In genomic region chr3:197951392-197951990, GRCh38 we compare ENCODE assay signal across 8 cellular contexts. TPM values are rescaled to one million over a fixed set of nuclear protein-coding genes. Genes with fewer than 3 reads are reported as not detected.
DNase-seq lines count a peak whose midpoint lies in the region; ATAC-seq and TF ChIP-seq lines count a peak whose summit lies in the region.

No MANE protein-coding gene starts in this region.

- H3K9me3 Mint-ChIP-seq in activated CD4-positive, alpha-beta T cell treated with anti-CD3 and anti-CD28 coated beads for 36 hours (ENCODE audit: low read depth) = no peaks in the 10 kb centered on the region
- H3K9me3 Mint-ChIP-seq in activated T-helper 2 cell treated with anti-CD3 and anti-CD28 coated beads, Interferon-gamma antibody, Interleukin-2, Interleukin-4, amounts not matched to agents 10 μg/mL and 5 μg/mL and 100 μg/mL, durations not matched to agents 14 hours and 24 hours and 36 hours = no peaks in the 10 kb centered on the region
- H3K9me3 Mint-ChIP-seq in immature natural killer cell = no peaks in the 10 kb centered on the region

- no peaks in the 10 kb centered on the region for H3K9me3 ChIP-seq in stomach smooth muscle (ENCODE audit: control insufficient read depth in 2 of 2, low read length in 2 of 2)

- H3K4me1 Mint-ChIP-seq in activated CD4-positive, alpha-beta T cell treated with anti-CD3 and anti-CD28 coated beads for 36 hours = peaks cover 47% of the 10 kb centered on the region
- H3K4me1 Mint-ChIP-seq in activated T-helper 2 cell treated with anti-CD3 and anti-CD28 coated beads, Interferon-gamma antibody, Interleukin-2, Interleukin-4, amounts not matched to agents 10 μg/mL and 5 μg/mL and 100 μg/mL, durations not matched to agents 14 hours and 24 hours and 36 hours (ENCODE audit: low read depth) = peaks cover 37% of the 10 kb centered on the region
- peaks cover 38 to 45% of the 10 kb centered on the region in 2 donors for H3K4me1 Mint-ChIP-seq in immature natural killer cell

- DNase-seq in activated CD4-positive, alpha-beta T cell treated with anti-CD3 and anti-CD28 coated beads for 36 hours = no peak
- DNase-seq in activated CD4-positive, alpha-beta T cell treated with anti-CD3 and anti-CD28 coated beads, Interleukin-2, amount 50 U/mL, for 48 hours = no peak
- DNase-seq in activated T-helper 2 cell treated with anti-CD3 and anti-CD28 coated beads, Interferon-gamma antibody, Interleukin-2, Interleukin-4, amounts not matched to agents 10 μg/mL and 5 μg/mL and 100 μg/mL, durations not matched to agents 14 hours and 24 hours and 36 hours (ENCODE audit: low spot score) = no peak
- DNase-seq in immature natural killer cell (no peak), GM20000 (ENCODE audit: low spot score) (no peak), NCI-H1436 (lab: John Stamatoyannopoulos, UW) (no peak)
- no peak for DNase-seq in stimulated activated naive CD4-positive, alpha-beta T cell treated with Interleukin-2 at 50 U/mL for 16 hours (lab: John Stamatoyannopoulos, UW)

- intact Hi-C loops in activated CD4-positive, alpha-beta T cell treated with anti-CD3 and anti-CD28 coated beads for 36 hours (cut with DNase I, micrococcal nuclease) = loop anchor here in 1 of 2 experiments (2.0 kb wide), 4 partner anchors 203 to 397 kb away; partner anchors contain the start of genes BDH1, FYTTD1 and RUBCN
- intact Hi-C loops in activated T-helper 2 cell treated with anti-CD3 and anti-CD28 coated beads, Interferon-gamma antibody, Interleukin-2, Interleukin-4, amounts not matched to agents 10 μg/mL and 5 μg/mL and 100 μg/mL, durations not matched to agents 14 hours and 24 hours and 36 hours (cut with micrococcal nuclease) = no loop called here

- peak overlapping the region in 1 of 2 donors; percentile 92 for H3K9ac ChIP-seq in stomach smooth muscle (ENCODE audit: low read length in 2 of 2)

- POLR2A ChIA-PET in activated CD4-positive, alpha-beta T cell treated with anti-CD3 and anti-CD28 coated beads for 36 hours (lab: Charles Lee) = interaction anchor here (1.4 kb wide), 1 partner anchor 129 kb away, joined by 6 read pairs; no protein-coding TSS in a partner anchor

- no peak for TF ChIP-seq CTCF in GM20000 (IDR thresholded peaks at IDR 0.05; ENCODE audit: extremely low read depth, missing control alignments)

- H3K4me1 ChIP-seq in stomach smooth muscle (ENCODE audit: control insufficient read depth, insufficient read depth, low read length) = peaks cover 32% of the 10 kb centered on the region

- H3K36me3 ChIP-seq in stomach smooth muscle (ENCODE audit: control insufficient read depth in 2 of 2, insufficient read depth in 2 of 2, low read length in 2 of 2) = peaks cover 29 to 42% of the 10 kb centered on the region in 2 donors

- H3K27me3 ChIP-seq in stomach smooth muscle (ENCODE audit: control insufficient read depth in 1 of 2, insufficient read depth in 2 of 2, low read length in 2 of 2) = no peaks in the 10 kb centered on the region

- ATAC-seq in activated CD4-positive, alpha-beta T cell treated with anti-CD3 and anti-CD28 coated beads for 36 hours = no peak

- H3K36me3 Mint-ChIP-seq in activated CD4-positive, alpha-beta T cell treated with anti-CD3 and anti-CD28 coated beads for 36 hours (ENCODE audit: low read depth) = peaks cover 62% of the 10 kb centered on the region
- H3K36me3 Mint-ChIP-seq in activated T-helper 2 cell treated with anti-CD3 and anti-CD28 coated beads, Interferon-gamma antibody, Interleukin-2, Interleukin-4, amounts not matched to agents 10 μg/mL and 5 μg/mL and 100 μg/mL, durations not matched to agents 14 hours and 24 hours and 36 hours (ENCODE audit: low read depth) = peaks cover 63% of the 10 kb centered on the region
- peaks cover 19 to 29% (median 19%) of the 10 kb centered on the region in 3 donors for H3K36me3 Mint-ChIP-seq in immature natural killer cell

- peak overlapping the region; percentile 97 for H3K27ac Mint-ChIP-seq in activated CD4-positive, alpha-beta T cell treated with anti-CD3 and anti-CD28 coated beads for 36 hours
- peak overlapping the region; percentile 97 for H3K27ac Mint-ChIP-seq in activated T-helper 2 cell treated with anti-CD3 and anti-CD28 coated beads, Interferon-gamma antibody, Interleukin-2, Interleukin-4, amounts not matched to agents 10 μg/mL and 5 μg/mL and 100 μg/mL, durations not matched to agents 14 hours and 24 hours and 36 hours
- H3K27ac Mint-ChIP-seq in immature natural killer cell = peak overlapping the region; percentile 94 to 100 (median 97)

- no peaks in the 10 kb centered on the region for H3K27me3 Mint-ChIP-seq in activated CD4-positive, alpha-beta T cell treated with anti-CD3 and anti-CD28 coated beads for 36 hours
- no peaks in the 10 kb centered on the region for H3K27me3 Mint-ChIP-seq in activated T-helper 2 cell treated with anti-CD3 and anti-CD28 coated beads, Interferon-gamma antibody, Interleukin-2, Interleukin-4, amounts not matched to agents 10 μg/mL and 5 μg/mL and 100 μg/mL, durations not matched to agents 14 hours and 24 hours and 36 hours (ENCODE audit: low read depth)
- H3K27me3 Mint-ChIP-seq in immature natural killer cell (ENCODE audit: low read depth in 3 of 3) = peaks cover 6 to 17% (median 7%) of the 10 kb centered on the region in 3 donors

- H3K4me3 ChIP-seq in stomach smooth muscle (ENCODE audit: low read length in 2 of 2) = peak overlapping the region; percentile 29 to 89

- no peak overlapping the region for H3K27ac ChIP-seq in stomach smooth muscle (ENCODE audit: low read length)

- H3K4me3 Mint-ChIP-seq in activated CD4-positive, alpha-beta T cell treated with anti-CD3 and anti-CD28 coated beads for 36 hours = peak overlapping the region; percentile 87
- H3K4me3 Mint-ChIP-seq in activated T-helper 2 cell treated with anti-CD3 and anti-CD28 coated beads, Interferon-gamma antibody, Interleukin-2, Interleukin-4, amounts not matched to agents 10 μg/mL and 5 μg/mL and 100 μg/mL, durations not matched to agents 14 hours and 24 hours and 36 hours (ENCODE audit: low read depth) = peak overlapping the region; percentile 99
- H3K4me3 Mint-ChIP-seq in immature natural killer cell = peak overlapping the region; percentile 97 to 98 (median 97)

- CTCF ChIA-PET in activated CD4-positive, alpha-beta T cell treated with anti-CD3 and anti-CD28 coated beads for 36 hours (lab: Charles Lee) = interaction anchor here (0.7 to 2.0 kb wide), 4 partner anchors 46 to 409 kb away, joined by 3 to 8 read pairs (median 4); no protein-coding TSS in a partner anchor

RNA-seq across cellular contexts. Expression of gene RPL35A, which starts 1.5 kb away (rescaled TPM):
- 1,000 to 10,000 TPM; 1,121 to 1,734 TPM for total RNA-seq in activated CD4-positive, alpha-beta T cell treated with anti-CD3 and anti-CD28 coated beads for 36 hours
- total RNA-seq in activated T-helper 2 cell treated with anti-CD3 and anti-CD28 coated beads, Interferon-gamma antibody, Interleukin-2, Interleukin-4, amounts not matched to agents 10 μg/mL and 5 μg/mL and 100 μg/mL, durations not matched to agents 14 hours and 24 hours and 36 hours = 1,338 and 1,363 TPM in 2 replicates
- 1,000 to 10,000 TPM in 1 of 3 donors, 100 to 1,000 TPM in 2; 429 to 1,389 (median 854) TPM for polyA plus RNA-seq in immature natural killer cell

RNA-seq across cellular contexts. Expression of gene LMLN, which starts 8.5 kb away (rescaled TPM):
- 1 to 10 TPM; 4.3 to 7.7 TPM for total RNA-seq in activated CD4-positive, alpha-beta T cell treated with anti-CD3 and anti-CD28 coated beads for 36 hours
- total RNA-seq in activated T-helper 2 cell treated with anti-CD3 and anti-CD28 coated beads, Interferon-gamma antibody, Interleukin-2, Interleukin-4, amounts not matched to agents 10 μg/mL and 5 μg/mL and 100 μg/mL, durations not matched to agents 14 hours and 24 hours and 36 hours = 4.3 and 4.4 TPM in 2 replicates
- polyA plus RNA-seq in immature natural killer cell = 1 to 10 TPM in 2 of 3 donors, under 1 TPM in 1; 0.62 to 1.9 (median 1.8) TPM
